In genomic region chr5:86879086-86879485, GRCh38 we compare ENCODE assay signal across 21 cellular contexts.
"Had no signal": no experiment of that assay in that cellular context is flagged by ENCODE, and none has a peak within 500 bp of the region (broad histone marks: within the 10 kb centered on the region; RNA-seq: fewer than 3 reads in every experiment).

No MANE protein-coding gene starts in this region.

- H3K9me3 Mint-ChIP-seq: naive thymus-derived CD8-positive, alpha-beta T cell had no signal

- H3K4me3 Mint-ChIP-seq: naive thymus-derived CD8-positive, alpha-beta T cell; neural progenitor cell had no signal

- DNase-seq: colonic mucosa; dermis blood vessel endothelial cell; esophagus squamous epithelium; head of caudate nucleus; left colon; left ventricle myocardium superior; mesenchymal stem cell; mucosa of descending colon; naive thymus-derived CD8-positive, alpha-beta T cell; nucleus accumbens; pancreas; right cardiac atrium; small intestine; stimulated activated CD4-positive, alpha-beta T cell treated with anti-CD3 and anti-CD28 coated beads, Interleukin-2, amount 100 ng/mL, for 48 hours; stimulated activated naive CD4-positive, alpha-beta T cell treated with Interleukin-2 at 50 U/mL for 16 hours; thyroid gland; upper lobe of left lung; uterus had no signal

- ATAC-seq: gastroesophageal sphincter; left colon; left ventricle myocardium superior; mucosa of descending colon; naive thymus-derived CD8-positive, alpha-beta T cell; pancreas; right cardiac atrium had no signal

- H3K36me3 Mint-ChIP-seq: naive thymus-derived CD8-positive, alpha-beta T cell; neural progenitor cell had no signal

- H3K27ac Mint-ChIP-seq: naive thymus-derived CD8-positive, alpha-beta T cell; neural progenitor cell; progenitor cell of endocrine pancreas had no signal

- H3K27me3 Mint-ChIP-seq: progenitor cell of endocrine pancreas had no signal
